22 cellular contexts compared by ENCODE assay signal in the genomic region with DNA sequence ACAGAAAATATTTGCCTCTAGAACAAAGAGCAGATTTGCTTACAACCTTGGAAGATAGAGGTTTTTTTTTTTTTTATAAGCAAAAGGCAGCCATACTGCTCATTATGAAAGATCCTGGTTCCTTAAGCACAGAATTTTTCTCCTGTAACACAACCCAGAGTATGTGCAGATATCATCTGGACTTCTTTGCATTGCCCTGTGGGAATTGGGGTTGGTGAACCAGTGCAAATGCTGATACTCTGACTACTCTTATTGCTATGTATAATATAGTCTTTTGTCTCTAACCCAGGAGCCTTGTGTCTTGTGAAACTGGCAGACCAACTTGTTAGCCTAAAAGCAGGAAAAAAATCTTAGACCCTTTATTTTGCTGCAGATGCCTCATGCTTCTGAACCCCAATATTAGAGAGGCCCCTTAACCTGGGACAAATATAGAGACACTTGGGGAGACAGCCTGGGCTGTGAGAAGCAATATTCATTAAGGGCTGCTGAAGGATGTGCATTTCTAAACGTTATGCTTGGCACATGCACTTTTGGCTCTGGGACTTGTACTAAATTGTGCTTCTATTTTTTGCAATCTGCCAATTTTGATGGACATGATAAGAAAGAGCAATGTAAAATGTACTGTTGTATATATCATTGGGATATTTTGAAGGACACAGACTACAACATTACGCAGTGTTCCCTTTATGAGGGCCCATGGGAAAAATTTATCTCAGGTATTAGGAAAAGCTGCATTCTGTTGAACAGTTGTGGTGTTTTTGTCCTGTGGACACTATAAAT.
"Had no signal": no experiment of that assay in that cellular context is flagged by ENCODE, and none has a peak within 500 bp of the region (broad histone marks: within the 10 kb centered on the region; RNA-seq: fewer than 3 reads in every experiment).

No MANE protein-coding gene starts in this region.

- H3K27ac ChIP-seq: body of pancreas, coronary artery, foreskin keratinocyte, psoas muscle, testis, upper lobe of right lung had no signal

- DNase-seq: activated B cell treated with CpG ODN at 0.5 μM for 24 hours; activated CD4-positive, alpha-beta memory T cell treated with anti-CD3 and anti-CD28 coated beads for 36 hours; activated CD4-positive, alpha-beta T cell treated with anti-CD3 and anti-CD28 coated beads for 4 hours; activated naive CD4-positive, alpha-beta T cell; activated naive CD8-positive, alpha-beta T cell treated with anti-CD3 and anti-CD28 coated beads, Interleukin-2, amount 10 ng/mL, durations not matched to agents 7 days and 5 days; activated T-cell treated with anti-CD3 and anti-CD28 coated beads for 4 hours; body of pancreas; foreskin keratinocyte; hypothalamus; islet precursor cell; midbrain; nucleus accumbens; psoas muscle; right cardiac atrium; small intestine; stimulated activated CD4-positive, alpha-beta T cell treated with anti-CD3 and anti-CD28 coated beads, Interleukin-4, amount 100 ng/mL, for 24 hours; testis; upper lobe of right lung had no signal

- H3K36me3 ChIP-seq: upper lobe of right lung had no signal

- ATAC-seq: body of pancreas; esophagus mucosa; foreskin keratinocyte; psoas muscle; right cardiac atrium; stimulated activated effector memory CD8-positive, alpha-beta T cell treated with anti-CD3 and anti-CD28 coated beads, Interleukin-12 subunit alpha, Interleukin-12 subunit beta, amount 100 ng/mL, for 72 hours; upper lobe of right lung had no signal

- H3K27me3 ChIP-seq: body of pancreas, testis, upper lobe of right lung had no signal

- H3K9me3 ChIP-seq: body of pancreas, psoas muscle, testis, upper lobe of right lung had no signal

- H3K4me3 ChIP-seq: body of pancreas, coronary artery, lung, psoas muscle, testis, upper lobe of right lung had no signal

- H3K4me1 ChIP-seq: foreskin keratinocyte, psoas muscle, testis, upper lobe of right lung had no signal
